1 cellular context compared by ENCODE assay signal in genomic region chr10:104337985-104338735, GRCh38.
TF ChIP-seq lines count a peak whose summit lies in the region.

A gene with protein sequence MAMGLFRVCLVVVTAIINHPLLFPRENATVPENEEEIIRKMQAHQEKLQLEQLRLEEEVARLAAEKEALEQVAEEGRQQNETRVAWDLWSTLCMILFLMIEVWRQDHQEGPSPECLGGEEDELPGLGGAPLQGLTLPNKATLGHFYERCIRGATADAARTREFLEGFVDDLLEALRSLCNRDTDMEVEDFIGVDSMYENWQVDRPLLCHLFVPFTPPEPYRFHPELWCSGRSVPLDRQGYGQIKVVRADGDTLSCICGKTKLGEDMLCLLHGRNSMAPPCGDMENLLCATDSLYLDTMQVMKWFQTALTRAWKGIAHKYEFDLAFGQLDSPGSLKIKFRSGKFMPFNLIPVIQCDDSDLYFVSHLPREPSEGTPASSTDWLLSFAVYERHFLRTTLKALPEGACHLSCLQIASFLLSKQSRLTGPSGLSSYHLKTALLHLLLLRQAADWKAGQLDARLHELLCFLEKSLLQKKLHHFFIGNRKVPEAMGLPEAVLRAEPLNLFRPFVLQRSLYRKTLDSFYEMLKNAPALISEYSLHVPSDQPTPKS (minus strand): TSS chr10:104338465. CDS start chr10:104316051, 22,414 bp downstream.

TF ChIP-seq in HepG2, 621 proteins besides CTCF, POLR2A, EP300 and RAD21 (continued from another document and continues in another):
- TF ChIP-seq, protein P1, sequence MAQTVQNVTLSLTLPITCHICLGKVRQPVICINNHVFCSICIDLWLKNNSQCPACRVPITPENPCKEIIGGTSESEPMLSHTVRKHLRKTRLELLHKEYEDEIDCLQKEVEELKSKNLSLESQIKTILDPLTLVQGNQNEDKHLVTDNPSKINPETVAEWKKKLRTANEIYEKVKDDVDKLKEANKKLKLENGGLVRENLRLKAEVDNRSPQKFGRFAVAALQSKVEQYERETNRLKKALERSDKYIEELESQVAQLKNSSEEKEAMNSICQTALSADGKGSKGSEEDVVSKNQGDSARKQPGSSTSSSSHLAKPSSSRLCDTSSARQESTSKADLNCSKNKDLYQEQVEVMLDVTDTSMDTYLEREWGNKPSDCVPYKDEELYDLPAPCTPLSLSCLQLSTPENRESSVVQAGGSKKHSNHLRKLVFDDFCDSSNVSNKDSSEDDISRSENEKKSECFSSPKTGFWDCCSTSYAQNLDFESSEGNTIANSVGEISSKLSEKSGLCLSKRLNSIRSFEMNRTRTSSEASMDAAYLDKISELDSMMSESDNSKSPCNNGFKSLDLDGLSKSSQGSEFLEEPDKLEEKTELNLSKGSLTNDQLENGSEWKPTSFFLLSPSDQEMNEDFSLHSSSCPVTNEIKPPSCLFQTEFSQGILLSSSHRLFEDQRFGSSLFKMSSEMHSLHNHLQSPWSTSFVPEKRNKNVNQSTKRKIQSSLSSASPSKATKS (CRISPR knock-in tag; IDR thresholded peaks at IDR 0.05), result no peak
- TF ChIP-seq ZNF646 (CRISPR knock-in tag; IDR thresholded peaks at IDR 0.05) (no peak), HDAC6 (IDR thresholded peaks at IDR 0.05; ENCODE audit: low read depth, low read length) (no peak), ZNF703 (CRISPR knock-in tag; IDR thresholded peaks at IDR 0.05; ENCODE audit: borderline replicate concordance) (no peak), MTF1 (CRISPR knock-in tag; IDR thresholded peaks at IDR 0.05) (no peak), ZFP36 (IDR thresholded peaks at IDR 0.05; ENCODE audit: borderline replicate concordance, low read depth, low read length, partially characterized antibody) (no peak), MXD4 (CRISPR knock-in tag; IDR thresholded peaks at IDR 0.05) (no peak), TSC22D2 (CRISPR knock-in tag; IDR thresholded peaks at IDR 0.05; ENCODE audit: borderline replicate concordance) (no peak), MAFF (IDR thresholded peaks at IDR 0.05; ENCODE audit: low read depth, low read length) (no peak), ZNF670 (CRISPR knock-in tag; IDR thresholded peaks at IDR 0.05; ENCODE audit: borderline replicate concordance) (no peak), ZNF83 (CRISPR knock-in tag; IDR thresholded peaks at IDR 0.05; ENCODE audit: borderline replicate concordance) (no peak), ZNF629 (CRISPR knock-in tag; conservative IDR thresholded peaks at IDR 0.05) (no peak), ZC3H4 (CRISPR knock-in tag; IDR thresholded peaks at IDR 0.05; ENCODE audit: borderline replicate concordance) (no peak), ISL2 (CRISPR knock-in tag; IDR thresholded peaks at IDR 0.05) (no peak), PAWR (CRISPR knock-in tag; IDR thresholded peaks at IDR 0.05; ENCODE audit: borderline replicate concordance) (peak; percentile 65; the same call in 1 of the 2 replicates), ZNF367 (CRISPR knock-in tag; IDR thresholded peaks at IDR 0.05; ENCODE audit: borderline replicate concordance) (no peak), GLI4 (CRISPR knock-in tag; IDR thresholded peaks at IDR 0.05; ENCODE audit: borderline replicate concordance) (no peak), EHMT2 (IDR thresholded peaks at IDR 0.05; ENCODE audit: borderline replicate concordance, low read depth, low read length) (no peak), PHF5A (CRISPR knock-in tag; IDR thresholded peaks at IDR 0.05; ENCODE audit: low read depth, unreplicated experiment) (no peak), ZNF17 (CRISPR knock-in tag; IDR thresholded peaks at IDR 0.05) (no peak), ZNF572 (CRISPR knock-in tag; IDR thresholded peaks at IDR 0.05) (no peak), SIX4 (CRISPR knock-in tag; IDR thresholded peaks at IDR 0.05) (no peak), KDM6A (CRISPR knock-in tag; IDR thresholded peaks at IDR 0.05; ENCODE audit: low read depth) (no peak), FIP1L1 (IDR thresholded peaks at IDR 0.05; ENCODE audit: borderline replicate concordance, insufficient read depth, low read depth, low read length) (no peak), ZNF713 (CRISPR knock-in tag; IDR thresholded peaks at IDR 0.05) (no peak), SSRP1 (CRISPR knock-in tag; IDR thresholded peaks at IDR 0.05) (no peak), ZNF567 (CRISPR knock-in tag; IDR thresholded peaks at IDR 0.05; ENCODE audit: borderline replicate concordance) (no peak), ZNF674 (CRISPR knock-in tag; IDR thresholded peaks at IDR 0.05; ENCODE audit: low read depth) (no peak), ZNF547 (CRISPR knock-in tag; IDR thresholded peaks at IDR 0.05) (no peak), SP2 (CRISPR knock-in tag; IDR thresholded peaks at IDR 0.05) (no peak), ZSCAN25 (CRISPR knock-in tag; IDR thresholded peaks at IDR 0.05) (0 out of 2 replicates have a peak, but pooled peaks have one; percentile 59), ZNF251 (CRISPR knock-in tag; IDR thresholded peaks at IDR 0.05) (no peak)
- TF ChIP-seq, protein P2, sequence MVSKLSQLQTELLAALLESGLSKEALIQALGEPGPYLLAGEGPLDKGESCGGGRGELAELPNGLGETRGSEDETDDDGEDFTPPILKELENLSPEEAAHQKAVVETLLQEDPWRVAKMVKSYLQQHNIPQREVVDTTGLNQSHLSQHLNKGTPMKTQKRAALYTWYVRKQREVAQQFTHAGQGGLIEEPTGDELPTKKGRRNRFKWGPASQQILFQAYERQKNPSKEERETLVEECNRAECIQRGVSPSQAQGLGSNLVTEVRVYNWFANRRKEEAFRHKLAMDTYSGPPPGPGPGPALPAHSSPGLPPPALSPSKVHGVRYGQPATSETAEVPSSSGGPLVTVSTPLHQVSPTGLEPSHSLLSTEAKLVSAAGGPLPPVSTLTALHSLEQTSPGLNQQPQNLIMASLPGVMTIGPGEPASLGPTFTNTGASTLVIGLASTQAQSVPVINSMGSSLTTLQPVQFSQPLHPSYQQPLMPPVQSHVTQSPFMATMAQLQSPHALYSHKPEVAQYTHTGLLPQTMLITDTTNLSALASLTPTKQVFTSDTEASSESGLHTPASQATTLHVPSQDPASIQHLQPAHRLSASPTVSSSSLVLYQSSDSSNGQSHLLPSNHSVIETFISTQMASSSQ (IDR thresholded peaks at IDR 0.05; ENCODE audit: low read depth), result no peak
- TF ChIP-seq, protein P2 (CRISPR knock-in tag; IDR thresholded peaks at IDR 0.05; ENCODE audit: borderline replicate concordance), result no peak
- TF ChIP-seq, protein P3, sequence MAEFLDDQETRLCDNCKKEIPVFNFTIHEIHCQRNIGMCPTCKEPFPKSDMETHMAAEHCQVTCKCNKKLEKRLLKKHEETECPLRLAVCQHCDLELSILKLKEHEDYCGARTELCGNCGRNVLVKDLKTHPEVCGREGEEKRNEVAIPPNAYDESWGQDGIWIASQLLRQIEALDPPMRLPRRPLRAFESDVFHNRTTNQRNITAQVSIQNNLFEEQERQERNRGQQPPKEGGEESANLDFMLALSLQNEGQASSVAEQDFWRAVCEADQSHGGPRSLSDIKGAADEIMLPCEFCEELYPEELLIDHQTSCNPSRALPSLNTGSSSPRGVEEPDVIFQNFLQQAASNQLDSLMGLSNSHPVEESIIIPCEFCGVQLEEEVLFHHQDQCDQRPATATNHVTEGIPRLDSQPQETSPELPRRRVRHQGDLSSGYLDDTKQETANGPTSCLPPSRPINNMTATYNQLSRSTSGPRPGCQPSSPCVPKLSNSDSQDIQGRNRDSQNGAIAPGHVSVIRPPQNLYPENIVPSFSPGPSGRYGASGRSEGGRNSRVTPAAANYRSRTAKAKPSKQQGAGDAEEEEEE (CRISPR knock-in tag; IDR thresholded peaks at IDR 0.05; ENCODE audit: borderline replicate concordance), result no peak
- TF ChIP-seq, protein P4, sequence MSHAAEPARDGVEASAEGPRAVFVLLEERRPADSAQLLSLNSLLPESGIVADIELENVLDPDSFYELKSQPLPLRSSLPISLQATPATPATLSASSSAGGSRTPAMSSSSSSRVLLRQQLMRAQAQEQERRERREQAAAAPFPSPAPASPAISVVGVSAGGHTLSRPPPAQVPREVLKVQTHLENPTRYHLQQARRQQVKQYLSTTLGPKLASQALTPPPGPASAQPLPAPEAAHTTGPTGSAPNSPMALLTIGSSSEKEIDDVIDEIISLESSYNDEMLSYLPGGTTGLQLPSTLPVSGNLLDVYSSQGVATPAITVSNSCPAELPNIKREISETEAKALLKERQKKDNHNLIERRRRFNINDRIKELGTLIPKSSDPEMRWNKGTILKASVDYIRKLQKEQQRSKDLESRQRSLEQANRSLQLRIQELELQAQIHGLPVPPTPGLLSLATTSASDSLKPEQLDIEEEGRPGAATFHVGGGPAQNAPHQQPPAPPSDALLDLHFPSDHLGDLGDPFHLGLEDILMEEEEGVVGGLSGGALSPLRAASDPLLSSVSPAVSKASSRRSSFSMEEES (CRISPR knock-in tag; IDR thresholded peaks at IDR 0.05), result no peak
- TF ChIP-seq, protein P5, sequence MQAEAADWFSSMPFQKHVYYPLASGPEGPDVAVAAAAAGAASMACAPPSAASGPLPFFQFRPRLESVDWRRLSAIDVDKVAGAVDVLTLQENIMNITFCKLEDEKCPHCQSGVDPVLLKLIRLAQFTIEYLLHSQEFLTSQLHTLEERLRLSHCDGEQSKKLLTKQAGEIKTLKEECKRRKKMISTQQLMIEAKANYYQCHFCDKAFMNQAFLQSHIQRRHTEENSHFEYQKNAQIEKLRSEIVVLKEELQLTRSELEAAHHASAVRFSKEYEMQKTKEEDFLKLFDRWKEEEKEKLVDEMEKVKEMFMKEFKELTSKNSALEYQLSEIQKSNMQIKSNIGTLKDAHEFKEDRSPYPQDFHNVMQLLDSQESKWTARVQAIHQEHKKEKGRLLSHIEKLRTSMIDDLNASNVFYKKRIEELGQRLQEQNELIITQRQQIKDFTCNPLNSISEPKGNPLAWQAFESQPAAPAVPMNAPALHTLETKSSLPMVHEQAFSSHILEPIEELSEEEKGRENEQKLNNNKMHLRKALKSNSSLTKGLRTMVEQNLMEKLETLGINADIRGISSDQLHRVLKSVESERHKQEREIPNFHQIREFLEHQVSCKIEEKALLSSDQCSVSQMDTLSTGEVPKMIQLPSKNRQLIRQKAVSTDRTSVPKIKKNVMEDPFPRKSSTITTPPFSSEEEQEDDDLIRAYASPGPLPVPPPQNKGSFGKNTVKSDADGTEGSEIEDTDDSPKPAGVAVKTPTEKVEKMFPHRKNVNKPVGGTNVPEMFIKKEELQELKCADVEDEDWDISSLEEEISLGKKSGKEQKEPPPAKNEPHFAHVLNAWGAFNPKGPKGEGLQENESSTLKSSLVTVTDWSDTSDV (CRISPR knock-in tag; IDR thresholded peaks at IDR 0.05), result peak; percentile 63; the same call in 1 of the 2 replicates
- TF ChIP-seq, protein P6, sequence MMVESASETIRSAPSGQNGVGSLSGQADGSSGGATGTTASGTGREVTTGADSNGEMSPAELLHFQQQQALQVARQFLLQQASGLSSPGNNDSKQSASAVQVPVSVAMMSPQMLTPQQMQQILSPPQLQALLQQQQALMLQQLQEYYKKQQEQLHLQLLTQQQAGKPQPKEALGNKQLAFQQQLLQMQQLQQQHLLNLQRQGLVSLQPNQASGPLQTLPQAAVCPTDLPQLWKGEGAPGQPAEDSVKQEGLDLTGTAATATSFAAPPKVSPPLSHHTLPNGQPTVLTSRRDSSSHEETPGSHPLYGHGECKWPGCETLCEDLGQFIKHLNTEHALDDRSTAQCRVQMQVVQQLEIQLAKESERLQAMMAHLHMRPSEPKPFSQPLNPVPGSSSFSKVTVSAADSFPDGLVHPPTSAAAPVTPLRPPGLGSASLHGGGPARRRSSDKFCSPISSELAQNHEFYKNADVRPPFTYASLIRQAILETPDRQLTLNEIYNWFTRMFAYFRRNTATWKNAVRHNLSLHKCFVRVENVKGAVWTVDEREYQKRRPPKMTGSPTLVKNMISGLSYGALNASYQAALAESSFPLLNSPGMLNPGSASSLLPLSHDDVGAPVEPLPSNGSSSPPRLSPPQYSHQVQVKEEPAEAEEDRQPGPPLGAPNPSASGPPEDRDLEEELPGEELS (CRISPR knock-in tag; IDR thresholded peaks at IDR 0.05), result no peak
